In genomic region chr3:129627350-129628168, GRCh38 we compare ENCODE assay signal across 8 cellular contexts. TPM values are rescaled to one million over a fixed set of nuclear protein-coding genes. Genes with fewer than 3 reads are reported as not detected.
A peak's percentile ranks its signal among the peaks of the same experiment; 100 is the strongest.
DNase-seq lines count a peak whose midpoint lies in the region; ATAC-seq and TF ChIP-seq lines count a peak whose summit lies in the region.

No MANE protein-coding gene starts in this region.

- H3K9me3 Mint-ChIP-seq in stimulated activated effector memory CD8-positive, alpha-beta T cell treated with anti-CD3 and anti-CD28 coated beads, Interleukin-12 subunit alpha, Interleukin-12 subunit beta, amount 100 ng/mL, for 72 hours = no peaks in the 10 kb centered on the region

- H3K4me1 ChIP-seq in NT2/D1 (ENCODE audit: insufficient read depth, insufficient read length) (peaks cover 23% of the 10 kb centered on the region), mucosa of descending colon (ENCODE audit: low read depth) (peaks cover 40% of the 10 kb centered on the region)

- H3K36me3 ChIP-seq in NT2/D1 (ENCODE audit: insufficient read depth, insufficient read length, low read length) (no peaks in the 10 kb centered on the region), mucosa of descending colon (ENCODE audit: low read depth) (no peaks in the 10 kb centered on the region)

- H3K36me3 Mint-ChIP-seq in stimulated activated effector memory CD8-positive, alpha-beta T cell treated with anti-CD3 and anti-CD28 coated beads, Interleukin-12 subunit alpha, Interleukin-12 subunit beta, amount 100 ng/mL, for 72 hours = no peaks in the 10 kb centered on the region

- peak overlapping the region; percentile 86 for H3K4me3 Mint-ChIP-seq in stimulated activated effector memory CD8-positive, alpha-beta T cell treated with anti-CD3 and anti-CD28 coated beads, Interleukin-12 subunit alpha, Interleukin-12 subunit beta, amount 100 ng/mL, for 72 hours

- H3K27ac Mint-ChIP-seq in stimulated activated effector memory CD8-positive, alpha-beta T cell treated with anti-CD3 and anti-CD28 coated beads, Interleukin-12 subunit alpha, Interleukin-12 subunit beta, amount 100 ng/mL, for 72 hours = peak overlapping the region; percentile 93

- TF ChIP-seq CTCF in epithelial cell of proximal tubule (conservative IDR thresholded peaks at IDR 0.05; ENCODE audit: low read depth, low read length) (peak; percentile 90), mucosa of descending colon (IDR thresholded peaks at IDR 0.05) (peak; percentile 70)

- peaks cover 20% of the 10 kb centered on the region for H3K4me1 Mint-ChIP-seq in stimulated activated effector memory CD8-positive, alpha-beta T cell treated with anti-CD3 and anti-CD28 coated beads, Interleukin-12 subunit alpha, Interleukin-12 subunit beta, amount 100 ng/mL, for 72 hours

- DNase-seq in AML-193 (lab: John Stamatoyannopoulos, UW) (peak; percentile 94 to 98), HT-29 (ENCODE audit: low spot score) (peak; percentile 93), NT2/D1 (ENCODE audit: low read depth, low spot score) (peak; percentile 82), activated T-cell treated with anti-CD3 and anti-CD28 coated beads for 4 hours (peak; percentile 49), epithelial cell of proximal tubule (ENCODE audit: low read depth) (no peak), mucosa of descending colon (peak; percentile 79 to 81 (median 79))
- peak in 1 of 2 donors; percentile 70 for DNase-seq in stimulated activated effector memory CD8-positive, alpha-beta T cell treated with anti-CD3 and anti-CD28 coated beads, Interleukin-12 subunit alpha, Interleukin-12 subunit beta, amount 100 ng/mL, for 72 hours (ENCODE audit: low spot score in 2 of 2)

- peak; percentile 46 for ATAC-seq in GM19035 (IDR thresholded peaks at IDR 0.05; ENCODE audit: unreplicated experiment)
- ATAC-seq in mucosa of descending colon = peak; percentile 53
- ATAC-seq in stimulated activated effector memory CD8-positive, alpha-beta T cell treated with anti-CD3 and anti-CD28 coated beads, Interleukin-12 subunit alpha, Interleukin-12 subunit beta, amount 100 ng/mL, for 72 hours = peak; percentile 53

- H3K9me3 ChIP-seq in NT2/D1 (ENCODE audit: insufficient read depth, low read length) = no peaks in the 10 kb centered on the region
- no peaks in the 10 kb centered on the region for H3K9me3 ChIP-seq in mucosa of descending colon

- H3K27me3 ChIP-seq in NT2/D1 (ENCODE audit: insufficient read depth, insufficient read length) = no peaks in the 10 kb centered on the region

- peak overlapping the region; percentile 93 for H3K9ac ChIP-seq in NT2/D1 (ENCODE audit: insufficient read length, low read depth)

- H3K4me3 ChIP-seq in NT2/D1 (ENCODE audit: insufficient read length, low read depth) (peak overlapping the region; percentile 87), epithelial cell of proximal tubule (ENCODE audit: low read depth, low read length) (peak overlapping the region; percentile 67), mucosa of descending colon (peak overlapping the region; percentile 22)

- intact Hi-C loops in mucosa of descending colon (cut with DNase I, micrococcal nuclease) = no loop called here

RNA-seq across cellular contexts. Expression of gene PLXND1, which starts 21.1 kb away (rescaled TPM):
- total RNA-seq in HT-29 (2014; rRNA removed; shearing (Covaris generic)) = 23.8 and 30.5 TPM in 2 replicates
- total RNA-seq in epithelial cell of proximal tubule (27.3 and 30.7 TPM in 2 replicates), mucosa of descending colon (10 to 100 TPM; 26.8 to 57.1 (median 48.1) TPM)

Comparison
In these comparisons a context has a peak if more than half of its experiments do, and no peak if none do; other contexts are left out.
1. H3K4me3 ChIP-seq: peak in every context shown above with its lines; median percentile 87 in NT2/D1; 67 in epithelial cell of proximal tubule; 22 in mucosa of descending colon.